In the genomic region with DNA sequence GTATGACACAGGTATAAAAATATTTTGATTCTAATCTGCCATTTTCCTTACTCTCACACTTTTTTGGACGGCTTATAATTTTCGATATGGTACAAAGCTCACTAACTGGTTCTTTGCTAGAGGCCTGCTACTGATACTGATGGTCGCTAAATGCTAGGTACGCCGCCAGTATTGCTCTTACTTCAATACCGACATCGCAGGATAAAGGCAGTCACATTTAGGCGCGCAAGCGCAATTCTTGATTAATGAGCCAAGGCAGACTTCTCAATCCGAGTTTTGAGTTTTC, we compare ENCODE assay signal across 2 cellular contexts.
TF ChIP-seq lines count a peak whose summit lies in the region.

No MANE protein-coding gene starts in this region.

TF ChIP-seq in GM12878, 131 proteins besides CTCF, POLR2A, EP300 and RAD21:
- TF ChIP-seq IKZF1 (conservative IDR thresholded peaks at IDR 0.05): no peak
- TF ChIP-seq PAX8 (IDR thresholded peaks at IDR 0.05): 0 out of 2 replicates have a peak, but pooled peaks have one; percentile 68
- TF ChIP-seq, protein P1, sequence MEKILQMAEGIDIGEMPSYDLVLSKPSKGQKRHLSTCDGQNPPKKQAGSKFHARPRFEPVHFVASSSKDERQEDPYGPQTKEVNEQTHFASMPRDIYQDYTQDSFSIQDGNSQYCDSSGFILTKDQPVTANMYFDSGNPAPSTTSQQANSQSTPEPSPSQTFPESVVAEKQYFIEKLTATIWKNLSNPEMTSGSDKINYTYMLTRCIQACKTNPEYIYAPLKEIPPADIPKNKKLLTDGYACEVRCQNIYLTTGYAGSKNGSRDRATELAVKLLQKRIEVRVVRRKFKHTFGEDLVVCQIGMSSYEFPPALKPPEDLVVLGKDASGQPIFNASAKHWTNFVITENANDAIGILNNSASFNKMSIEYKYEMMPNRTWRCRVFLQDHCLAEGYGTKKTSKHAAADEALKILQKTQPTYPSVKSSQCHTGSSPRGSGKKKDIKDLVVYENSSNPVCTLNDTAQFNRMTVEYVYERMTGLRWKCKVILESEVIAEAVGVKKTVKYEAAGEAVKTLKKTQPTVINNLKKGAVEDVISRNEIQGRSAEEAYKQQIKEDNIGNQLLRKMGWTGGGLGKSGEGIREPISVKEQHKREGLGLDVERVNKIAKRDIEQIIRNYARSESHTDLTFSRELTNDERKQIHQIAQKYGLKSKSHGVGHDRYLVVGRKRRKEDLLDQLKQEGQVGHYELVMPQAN (conservative IDR thresholded peaks at IDR 0.05): 0 out of 2 replicates have a peak, but pooled peaks have one; percentile 25
- TF ChIP-seq NBN (IDR thresholded peaks at IDR 0.05): no peak
TF ChIP-seq in GM12878: peak in this region for 2.

TF ChIP-seq in HepG2, 621 proteins besides CTCF, POLR2A, EP300 and RAD21:
- TF ChIP-seq, protein P2, sequence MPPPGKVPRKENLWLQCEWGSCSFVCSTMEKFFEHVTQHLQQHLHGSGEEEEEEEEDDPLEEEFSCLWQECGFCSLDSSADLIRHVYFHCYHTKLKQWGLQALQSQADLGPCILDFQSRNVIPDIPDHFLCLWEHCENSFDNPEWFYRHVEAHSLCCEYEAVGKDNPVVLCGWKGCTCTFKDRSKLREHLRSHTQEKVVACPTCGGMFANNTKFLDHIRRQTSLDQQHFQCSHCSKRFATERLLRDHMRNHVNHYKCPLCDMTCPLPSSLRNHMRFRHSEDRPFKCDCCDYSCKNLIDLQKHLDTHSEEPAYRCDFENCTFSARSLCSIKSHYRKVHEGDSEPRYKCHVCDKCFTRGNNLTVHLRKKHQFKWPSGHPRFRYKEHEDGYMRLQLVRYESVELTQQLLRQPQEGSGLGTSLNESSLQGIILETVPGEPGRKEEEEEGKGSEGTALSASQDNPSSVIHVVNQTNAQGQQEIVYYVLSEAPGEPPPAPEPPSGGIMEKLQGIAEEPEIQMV (CRISPR knock-in tag; IDR thresholded peaks at IDR 0.05; ENCODE audit: low read depth): no peak
- TF ChIP-seq ATF1 (CRISPR knock-in tag; IDR thresholded peaks at IDR 0.05): 0 out of 2 replicates have a peak, but pooled peaks have one; percentile 32
- 0 out of 2 replicates have a peak, but pooled peaks have one; percentile 13 for TF ChIP-seq GFI1 (CRISPR knock-in tag; IDR thresholded peaks at IDR 0.05; ENCODE audit: borderline replicate concordance)
- TF ChIP-seq, protein P3, sequence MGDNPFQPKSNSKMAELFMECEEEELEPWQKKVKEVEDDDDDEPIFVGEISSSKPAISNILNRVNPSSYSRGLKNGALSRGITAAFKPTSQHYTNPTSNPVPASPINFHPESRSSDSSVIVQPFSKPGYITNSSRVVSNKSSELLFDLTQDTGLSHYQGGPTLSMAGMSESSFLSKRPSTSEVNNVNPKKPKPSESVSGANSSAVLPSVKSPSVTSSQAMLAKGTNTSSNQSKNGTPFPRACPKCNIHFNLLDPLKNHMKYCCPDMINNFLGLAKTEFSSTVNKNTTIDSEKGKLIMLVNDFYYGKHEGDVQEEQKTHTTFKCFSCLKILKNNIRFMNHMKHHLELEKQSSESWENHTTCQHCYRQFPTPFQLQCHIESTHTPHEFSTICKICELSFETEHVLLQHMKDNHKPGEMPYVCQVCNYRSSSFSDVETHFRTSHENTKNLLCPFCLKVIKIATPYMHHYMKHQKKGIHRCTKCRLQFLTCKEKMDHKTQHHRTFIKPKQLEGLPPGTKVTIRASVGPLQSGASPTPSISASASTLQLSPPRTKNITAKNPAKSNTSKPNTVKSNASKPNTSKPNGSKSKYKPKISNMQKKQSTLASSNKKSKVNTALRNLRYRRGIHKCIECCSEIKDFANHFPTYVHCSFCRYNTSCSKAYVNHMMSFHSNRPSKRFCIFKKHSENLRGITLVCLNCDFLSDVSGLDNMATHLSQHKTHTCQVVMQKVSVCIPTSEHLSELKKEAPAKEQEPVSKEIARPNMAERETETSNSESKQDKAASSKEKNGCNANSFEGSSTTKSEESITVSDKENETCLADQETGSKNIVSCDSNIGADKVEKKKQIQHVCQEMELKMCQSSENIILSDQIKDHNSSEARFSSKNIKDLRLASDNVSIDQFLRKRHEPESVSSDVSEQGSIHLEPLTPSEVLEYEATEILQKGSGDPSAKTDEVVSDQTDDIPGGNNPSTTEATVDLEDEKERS (CRISPR knock-in tag; IDR thresholded peaks at IDR 0.05): 0 out of 2 replicates have a peak, but pooled peaks have one; percentile 5
